In the genomic region with DNA sequence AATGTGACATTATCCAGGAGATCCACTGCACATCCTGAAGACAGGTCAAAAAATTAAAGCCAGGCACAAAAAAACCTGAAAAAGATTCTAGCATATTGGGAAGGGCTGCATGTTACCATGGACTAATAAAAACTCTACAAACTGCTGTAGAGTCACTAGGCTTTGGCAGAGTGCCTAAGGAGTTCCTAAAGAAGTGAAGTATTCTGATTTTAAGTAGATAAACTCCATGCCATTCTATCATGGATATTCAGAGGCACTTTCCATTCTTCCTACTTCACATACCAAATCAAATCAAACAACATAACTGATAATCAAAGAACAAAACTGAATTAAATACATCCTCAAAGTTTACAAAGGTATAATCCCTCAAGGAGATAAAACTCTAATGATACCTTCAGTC, we compare ENCODE assay signal across 22 cellular contexts.
"Had no signal": no experiment of that assay in that cellular context is flagged by ENCODE, and none has a peak within 500 bp of the region (broad histone marks: within the 10 kb centered on the region; RNA-seq: fewer than 3 reads in every experiment).

No MANE protein-coding gene starts in this region.

- H3K27ac ChIP-seq: dorsolateral prefrontal cortex, prostate gland, suprapubic skin, transverse colon, vagina had no signal

- DNase-seq: dorsolateral prefrontal cortex; effector CD4-positive, alpha-beta T cell; head of caudate nucleus; mucosa of descending colon; naive B cell; nucleus accumbens; stimulated activated CD4-positive, alpha-beta T cell treated with anti-CD3 and anti-CD28 coated beads, Interleukin-12 subunit alpha, Interleukin-12 subunit beta, amount 100 ng/mL, for 4 hours; stimulated activated CD4-positive, alpha-beta T cell treated with anti-CD3 and anti-CD28 coated beads, Interleukin-1b, Interleukin-23, amount 100 ng/mL, for 48 hours; stimulated activated CD4-positive, alpha-beta T cell treated with anti-CD3 and anti-CD28 coated beads, Interleukin-4, amount 100 ng/mL, for 1 hour; stimulated activated CD8-positive, alpha-beta memory T cell treated with anti-CD3 and anti-CD28 coated beads, Interleukin-4, amount 100 ng/mL, for 48 hours; stimulated activated naive CD4-positive, alpha-beta T cell; stimulated activated naive CD8-positive, alpha-beta T cell treated with anti-CD3 and anti-CD28 coated beads, Interleukin-15, amount 100 ng/mL, for 72 hours; transverse colon had no signal

- H3K4me3 Mint-ChIP-seq: memory B cell; natural killer cell treated with Interleukin-12 subunit alpha and Interleukin-12 subunit beta and Interleukin-15 and Interleukin-18, amount 100 ng/mL, for 72 hours; stimulated activated naive CD8-positive, alpha-beta T cell treated with anti-CD3 and anti-CD28 coated beads, Interleukin-15, amount 100 ng/mL, for 72 hours had no signal

- H3K36me3 Mint-ChIP-seq: memory B cell; naive B cell; natural killer cell treated with Interleukin-12 subunit alpha and Interleukin-12 subunit beta and Interleukin-15 and Interleukin-18, amount 100 ng/mL, for 72 hours had no signal

- ATAC-seq: mucosa of descending colon; natural killer cell treated with Interleukin-12 subunit alpha and Interleukin-12 subunit beta and Interleukin-15 and Interleukin-18, amount 100 ng/mL, for 72 hours; sciatic nerve; stimulated activated naive CD8-positive, alpha-beta T cell treated with anti-CD3 and anti-CD28 coated beads, Interleukin-15, amount 100 ng/mL, for 72 hours had no signal

- H3K4me3 ChIP-seq: dorsolateral prefrontal cortex, lung, mucosa of descending colon, prostate gland, right atrium auricular region, smooth muscle cell, suprapubic skin, transverse colon, vagina had no signal

- H3K9me3 Mint-ChIP-seq: memory B cell; naive B cell; natural killer cell treated with Interleukin-12 subunit alpha and Interleukin-12 subunit beta and Interleukin-15 and Interleukin-18, amount 100 ng/mL, for 72 hours; stimulated activated naive CD8-positive, alpha-beta T cell treated with anti-CD3 and anti-CD28 coated beads, Interleukin-15, amount 100 ng/mL, for 72 hours had no signal

- H3K27ac Mint-ChIP-seq: memory B cell; naive B cell; natural killer cell treated with Interleukin-12 subunit alpha and Interleukin-12 subunit beta and Interleukin-15 and Interleukin-18, amount 100 ng/mL, for 72 hours; stimulated activated naive CD8-positive, alpha-beta T cell treated with anti-CD3 and anti-CD28 coated beads, Interleukin-15, amount 100 ng/mL, for 72 hours had no signal
